In the genomic region with DNA sequence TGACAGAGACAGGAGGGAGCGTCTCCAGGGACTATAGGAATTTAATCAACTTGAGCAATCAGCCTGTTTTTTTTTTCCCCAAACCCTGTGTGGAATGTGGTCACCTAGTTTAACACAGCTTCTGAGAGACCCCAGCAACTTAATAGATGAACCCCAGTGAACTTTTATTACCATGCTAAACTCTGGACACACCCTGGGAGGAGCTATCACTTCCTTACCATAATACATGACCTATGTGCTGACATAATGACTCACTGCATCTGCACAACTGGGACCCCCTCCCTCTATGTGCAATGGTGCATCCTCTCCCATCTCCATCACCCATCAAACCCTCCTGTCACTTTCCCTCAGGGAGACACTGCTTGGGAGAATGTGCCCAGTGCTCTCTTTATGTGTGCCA, we compare ENCODE assay signal across 18 cellular contexts.
DNase-seq lines count a peak whose midpoint lies in the region; ATAC-seq and TF ChIP-seq lines count a peak whose summit lies in the region.
"Had no signal": no experiment of that assay in that cellular context is flagged by ENCODE, and none has a peak within 500 bp of the region (broad histone marks: within the 10 kb centered on the region; RNA-seq: fewer than 3 reads in every experiment).

No MANE protein-coding gene starts in this region.

- TF ChIP-seq POLR2A in esophagus squamous epithelium (IDR thresholded peaks at IDR 0.05) = no peak

- H3K27me3 ChIP-seq in mammary epithelial cell (ENCODE audit: insufficient read depth, low read length) = no peaks in the 10 kb centered on the region
- no peaks in the 10 kb centered on the region for H3K27me3 ChIP-seq in esophagus squamous epithelium
- H3K27me3 ChIP-seq: SJSA1 had no signal

- H3K4me3 ChIP-seq in mammary epithelial cell (replicated peaks in 1 of 3; ENCODE audit: insufficient read depth in 1 of 3, low read depth in 2 of 3, low read length in 3 of 3) = no peak overlapping the region
- no peak overlapping the region for H3K4me3 ChIP-seq in esophagus squamous epithelium
- H3K4me3 ChIP-seq: lung, SJSA1 had no signal

- dilution Hi-C loops in mammary epithelial cell (cut with HindIII; ENCODE audit: low sequenced_read_pairs) = no loop called here

- H3K4me3 Mint-ChIP-seq in MCF 10A (ENCODE audit: unreplicated experiment) = no peak overlapping the region
- H3K4me3 Mint-ChIP-seq in T-cell = no peak overlapping the region
- no peak overlapping the region for H3K4me3 Mint-ChIP-seq in activated naive CD8-positive, alpha-beta T cell treated with anti-CD3 and anti-CD28 coated beads for 36 hours
- H3K4me3 Mint-ChIP-seq: activated CD4-positive, alpha-beta memory T cell treated with anti-CD3 and anti-CD28 coated beads for 36 hours; naive thymus-derived CD8-positive, alpha-beta T cell had no signal

- peak; percentile 30 for DNase-seq in MCF 10A (ENCODE audit: unreplicated experiment)
- DNase-seq in mammary epithelial cell = no peak
- no peak for DNase-seq in T-cell
- DNase-seq in kidney tubule cell (ENCODE audit: low spot score) = peak; percentile 18
- DNase-seq in activated naive CD8-positive, alpha-beta T cell treated with anti-CD3 and anti-CD28 coated beads for 36 hours = no peak
- DNase-seq in esophagus squamous epithelium (lab: John Stamatoyannopoulos, UW) = no peak
- DNase-seq: activated CD4-positive, alpha-beta memory T cell treated with anti-CD3 and anti-CD28 coated beads for 36 hours; activated T-cell treated with anti-CD3 and anti-CD28 coated beads, Interleukin-2, amount 50 U/mL, for 48 hours; naive thymus-derived CD8-positive, alpha-beta T cell; NCI-H2171; NCI-H748 treated with DMSO at 0.1 percent for 48 hours had no signal

- peak; percentile 33 to 40 (median 37) for ATAC-seq in T-cell (replicated peaks in 1 of 4)
- ATAC-seq in HG02970 (IDR thresholded peaks at IDR 0.05; ENCODE audit: low FRiP score, unreplicated experiment) = no peak
- ATAC-seq in GM21825 (IDR thresholded peaks at IDR 0.05; ENCODE audit: unreplicated experiment) = no peak
- ATAC-seq: naive thymus-derived CD8-positive, alpha-beta T cell had no signal

- H3K9me3 Mint-ChIP-seq in MCF 10A (ENCODE audit: unreplicated experiment) (no peaks in the 10 kb centered on the region), T-cell (no peaks in the 10 kb centered on the region)
- H3K9me3 Mint-ChIP-seq in activated naive CD8-positive, alpha-beta T cell treated with anti-CD3 and anti-CD28 coated beads for 36 hours = no peaks in the 10 kb centered on the region
- H3K9me3 Mint-ChIP-seq: activated CD4-positive, alpha-beta memory T cell treated with anti-CD3 and anti-CD28 coated beads for 36 hours; activated naive CD4-positive, alpha-beta T cell treated with anti-CD3 and anti-CD28 coated beads, Interleukin-2, amount 50 U/mL, for 72 hours; naive thymus-derived CD8-positive, alpha-beta T cell had no signal

- no peak overlapping the region for H3K4me2 ChIP-seq in mammary epithelial cell (ENCODE audit: insufficient read depth, low read depth, low read length)

- BruUV-seq in MCF 10A (replicated peaks; lab: Mats Ljungman, UMichigan) = no TSS peak
- no TSS peak for BruUV-seq in mammary epithelial cell (replicated peaks; lab: Mats Ljungman, UMichigan)

- no peaks in the 10 kb centered on the region for H3K9me3 ChIP-seq in mammary epithelial cell (replicated peaks; ENCODE audit: insufficient read depth, low read length)
- no peaks in the 10 kb centered on the region for H3K9me3 ChIP-seq in esophagus squamous epithelium
- H3K9me3 ChIP-seq: SJSA1 had no signal

- no peaks in the 10 kb centered on the region for H4K20me1 ChIP-seq in mammary epithelial cell (ENCODE audit: insufficient read depth, low read length)

- H2AFZ ChIP-seq in mammary epithelial cell (ENCODE audit: low read depth, low read length) = no peak overlapping the region

- peaks cover 40% of the 10 kb centered on the region for H3K36me3 Mint-ChIP-seq in MCF 10A (ENCODE audit: insufficient read depth, unreplicated experiment)
- H3K36me3 Mint-ChIP-seq in T-cell = peaks cover 13% of the 10 kb centered on the region
- peaks cover 14% of the 10 kb centered on the region for H3K36me3 Mint-ChIP-seq in activated naive CD8-positive, alpha-beta T cell treated with anti-CD3 and anti-CD28 coated beads for 36 hours

- H3K4me1 ChIP-seq in mammary epithelial cell (ENCODE audit: insufficient read depth, low read length) (no peaks in the 10 kb centered on the region), esophagus squamous epithelium (no peaks in the 10 kb centered on the region)
- H3K4me1 ChIP-seq: SJSA1 had no signal

- in situ Hi-C loops in mammary epithelial cell (cut with MboI; ENCODE audit: low sequenced_read_pairs in 2 of 2) = no loop called here

- H3K27ac Mint-ChIP-seq in MCF 10A (ENCODE audit: low read depth, unreplicated experiment) (no peak overlapping the region), T-cell (no peak overlapping the region)
- H3K27ac Mint-ChIP-seq in activated naive CD8-positive, alpha-beta T cell treated with anti-CD3 and anti-CD28 coated beads for 36 hours = no peak overlapping the region
- H3K27ac Mint-ChIP-seq: activated CD4-positive, alpha-beta memory T cell treated with anti-CD3 and anti-CD28 coated beads for 36 hours; activated naive CD4-positive, alpha-beta T cell treated with anti-CD3 and anti-CD28 coated beads, Interleukin-2, amount 50 U/mL, for 72 hours had no signal

- H3K27ac ChIP-seq in mammary epithelial cell (ENCODE audit: insufficient read depth, low read depth, low read length) = no peak overlapping the region
- no peak overlapping the region for H3K27ac ChIP-seq in esophagus squamous epithelium
- H3K27ac ChIP-seq: C4-2B, SJSA1, VCaP had no signal

- H3K36me3 ChIP-seq in mammary epithelial cell (ENCODE audit: insufficient read depth, low read length) (peaks cover 2% of the 10 kb centered on the region), esophagus squamous epithelium (peaks cover 0 to 14% (median 11%) of the 10 kb centered on the region in 3 donors)

- no peak overlapping the region for H3K9ac ChIP-seq in mammary epithelial cell (ENCODE audit: insufficient read depth, low read length)

- TF ChIP-seq CTCF in MCF 10A (IDR thresholded peaks at IDR 0.05; ENCODE audit: unreplicated experiment) = no peak
- TF ChIP-seq CTCF in mammary epithelial cell (conservative IDR thresholded peaks at IDR 0.05 in 1 of 2, IDR thresholded peaks at IDR 0.05 in 1 of 2; ENCODE audit: extremely low read depth in 1 of 2, insufficient read depth in 1 of 2, low read depth in 1 of 2, low read length in 2 of 2) = no peak
- no peak for TF ChIP-seq CTCF in esophagus squamous epithelium (IDR thresholded peaks at IDR 0.05)

- WGBS in mammary epithelial cell (ENCODE audit: low coverage, missing lambda C conversion rate) = 67% methylated on average over 1 of the region's 1 CpG
- WGBS in esophagus squamous epithelium, 2 donors = 89% methylated on average over 1 of the region's 1 CpG; no CpG with 5 or more reads in 1 of the 2 donors

- POLR2A ChIA-PET in MCF 10A (lab: Yijun Ruan, JAX) (no interaction called here), T-cell (lab: Charles Lee) (no interaction called here)

- intact Hi-C loops in MCF 10A (cut with micrococcal nuclease) (no loop called here), mammary epithelial cell (cut with micrococcal nuclease) (no loop called here), esophagus squamous epithelium (cut with DNase I) (no loop called here)

- CTCF ChIA-PET in MCF 10A (lab: Yijun Ruan, JAX) = no interaction called here
- CTCF ChIA-PET in mammary epithelial cell (lab: Charles Lee; ENCODE audit: low non-redundant PET) = no interaction called here
- CTCF ChIA-PET in T-cell (lab: Charles Lee) = no interaction called here

- no peaks in the 10 kb centered on the region for H3K79me2 ChIP-seq in mammary epithelial cell (ENCODE audit: insufficient read depth, low read length)

- no peaks in the 10 kb centered on the region for H3K27me3 Mint-ChIP-seq in MCF 10A (ENCODE audit: insufficient read depth, unreplicated experiment)
- no peaks in the 10 kb centered on the region for H3K27me3 Mint-ChIP-seq in T-cell
- no peaks in the 10 kb centered on the region for H3K27me3 Mint-ChIP-seq in activated naive CD8-positive, alpha-beta T cell treated with anti-CD3 and anti-CD28 coated beads for 36 hours
- H3K27me3 Mint-ChIP-seq: activated CD4-positive, alpha-beta memory T cell treated with anti-CD3 and anti-CD28 coated beads for 36 hours; naive thymus-derived CD8-positive, alpha-beta T cell had no signal

- peaks cover 7% of the 10 kb centered on the region for H3K4me1 Mint-ChIP-seq in MCF 10A (ENCODE audit: insufficient read depth, unreplicated experiment)
- peaks cover 0 to 4% (median 3%) of the 10 kb centered on the region in 3 donors for H3K4me1 Mint-ChIP-seq in T-cell
- H3K4me1 Mint-ChIP-seq in activated naive CD8-positive, alpha-beta T cell treated with anti-CD3 and anti-CD28 coated beads for 36 hours = peaks cover 17% of the 10 kb centered on the region

Comparison
In these comparisons a context has a peak if more than half of its experiments do, and no peak if none do; other contexts are left out.
1. DNase-seq: peak in MCF 10A (single experiment) and kidney tubule cell (single experiment); none in mammary epithelial cell (single experiment), T-cell (0 of 34), activated naive CD8-positive, alpha-beta T cell treated with anti-CD3 and anti-CD28 coated beads for 36 hours (single experiment) and esophagus squamous epithelium (single experiment).
2. ATAC-seq: peak in T-cell (4 of 4); none in HG02970 (single experiment) and GM21825 (single experiment).